1 cellular context compared by ENCODE assay signal in the genomic region with DNA sequence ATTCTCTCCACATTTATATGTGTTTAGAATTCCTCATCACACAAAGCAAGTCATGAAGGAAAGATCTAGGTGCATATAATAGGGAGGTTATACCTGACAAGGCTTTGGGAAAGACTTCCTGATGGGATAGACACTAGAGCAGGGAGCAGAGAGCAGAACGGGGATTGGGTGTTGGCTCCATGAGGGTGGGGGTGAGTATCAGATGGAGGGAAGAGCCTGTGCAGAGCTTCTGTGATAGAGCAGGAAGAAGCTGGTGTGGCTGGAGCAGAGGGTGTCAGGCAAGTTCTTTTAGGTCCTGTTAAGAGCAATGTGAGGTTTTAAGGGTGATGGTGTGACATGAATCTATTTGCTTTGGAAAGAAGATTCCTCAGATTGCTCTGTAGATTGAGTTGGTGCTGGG.
TF ChIP-seq lines count a peak whose summit lies in the region.

No MANE protein-coding gene starts in this region.

TF ChIP-seq in GM23338, 12 proteins besides CTCF, POLR2A, EP300 and RAD21 (continued from another document):
- TF ChIP-seq CREB1 (CRISPR knock-in tag; IDR thresholded peaks at IDR 0.05; ENCODE audit: low read depth): no peak
TF ChIP-seq in GM23338: peak in this region for 0.
